In the genomic region with DNA sequence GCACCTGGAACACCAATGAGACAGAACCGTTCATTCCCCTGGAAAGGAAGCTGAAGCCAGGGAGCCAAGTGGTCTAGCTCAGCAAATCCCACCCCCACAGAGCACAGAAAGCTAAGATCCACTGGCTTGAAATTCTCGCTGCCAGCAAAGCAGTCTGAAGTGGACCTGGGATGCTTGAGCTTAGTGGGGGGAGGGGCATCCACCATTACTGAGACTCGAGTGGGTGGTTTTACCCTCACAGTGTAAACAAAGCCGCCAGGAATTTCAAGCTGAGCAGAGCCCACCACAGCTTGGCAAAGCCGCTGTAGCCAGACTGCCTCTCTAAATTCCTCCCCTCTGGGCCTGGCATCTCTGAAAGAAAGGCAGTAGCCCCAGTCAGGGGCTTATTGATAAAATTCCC, we compare ENCODE assay signal across 26 cellular contexts. TPM values are rescaled to one million over a fixed set of nuclear protein-coding genes. Genes with fewer than 3 reads are reported as not detected.
DNase-seq lines count a peak whose midpoint lies in the region; ATAC-seq and TF ChIP-seq lines count a peak whose summit lies in the region.
"Had no signal": no experiment of that assay in that cellular context is flagged by ENCODE, and none has a peak within 500 bp of the region (broad histone marks: within the 10 kb centered on the region; RNA-seq: fewer than 3 reads in every experiment).

No MANE protein-coding gene starts in this region.

- H2BK15ac ChIP-seq in mesendoderm (replicated peaks; ENCODE audit: low read depth) = no peak overlapping the region

- no peak overlapping the region for H4K5ac ChIP-seq in mesendoderm (ENCODE audit: low read length)

- peak overlapping the region; percentile 14 for H3K18ac ChIP-seq in mesendoderm (ENCODE audit: low read length)

- H3K36me3 Mint-ChIP-seq in activated T-helper 17 cell treated with anti-CD3 and anti-CD28 coated beads, Interleukin-2, amount 50 U/mL, for 72 hours (ENCODE audit: low read depth) = peaks cover 24% of the 10 kb centered on the region
- H3K36me3 Mint-ChIP-seq in CD14-positive monocyte (peaks cover 8 to 11% of the 10 kb centered on the region in 2 donors), osteocyte (ENCODE audit: unreplicated experiment) (peaks cover 14% of the 10 kb centered on the region)

- H3K27me3 ChIP-seq in cardiac muscle cell (no peaks in the 10 kb centered on the region), mesendoderm (ENCODE audit: insufficient read depth, low read length, poor library complexity) (no peaks in the 10 kb centered on the region)
- H3K27me3 ChIP-seq: SJSA1 had no signal

- no peaks in the 10 kb centered on the region for H3K27me3 Mint-ChIP-seq in activated T-helper 17 cell treated with anti-CD3 and anti-CD28 coated beads, Interleukin-2, amount 50 U/mL, for 72 hours
- H3K27me3 Mint-ChIP-seq in CD14-positive monocyte (ENCODE audit: low read depth in 3 of 3) (peaks cover 0 to 2% (median 1%) of the 10 kb centered on the region in 3 donors), osteocyte (ENCODE audit: unreplicated experiment) (no peaks in the 10 kb centered on the region)
- H3K27me3 Mint-ChIP-seq: T-cell had no signal

- no peak overlapping the region for H3K9ac ChIP-seq in mesendoderm (ENCODE audit: low read length)

- no peak overlapping the region for H3K4ac ChIP-seq in mesendoderm (ENCODE audit: low read depth, low read length)

- no peaks in the 10 kb centered on the region for H3K79me2 ChIP-seq in mesendoderm (ENCODE audit: control insufficient read depth, insufficient read depth, low read length)

- no peaks in the 10 kb centered on the region for H3K79me1 ChIP-seq in mesendoderm (ENCODE audit: low read length)

- H3K4me3 ChIP-seq in cardiac muscle cell = no peak overlapping the region
- H3K4me3 ChIP-seq in mesendoderm (ENCODE audit: low read length) = no peak overlapping the region
- H3K4me3 ChIP-seq: SJSA1 had no signal

- no peak overlapping the region for H4K8ac ChIP-seq in mesendoderm (ENCODE audit: low read depth, low read length)

- H3K27ac Mint-ChIP-seq in activated T-helper 17 cell treated with anti-CD3 and anti-CD28 coated beads, Interleukin-2, amount 50 U/mL, for 72 hours = no peak overlapping the region
- no peak overlapping the region for H3K27ac Mint-ChIP-seq in CD14-positive monocyte
- H3K27ac Mint-ChIP-seq in osteocyte (ENCODE audit: unreplicated experiment) = no peak overlapping the region
- H3K27ac Mint-ChIP-seq: T-cell had no signal

- no peaks in the 10 kb centered on the region for H3K4me1 Mint-ChIP-seq in activated T-helper 17 cell treated with anti-CD3 and anti-CD28 coated beads, Interleukin-2, amount 50 U/mL, for 72 hours
- H3K4me1 Mint-ChIP-seq in CD14-positive monocyte (peaks cover 25% of the 10 kb centered on the region), osteocyte (ENCODE audit: unreplicated experiment) (no peaks in the 10 kb centered on the region)

- H3K4me2 ChIP-seq in mesendoderm (ENCODE audit: low read length) = no peak overlapping the region

- H3K4me1 ChIP-seq in cardiac muscle cell (ENCODE audit: low read depth) (peaks cover 3% of the 10 kb centered on the region), mesendoderm (ENCODE audit: control insufficient read depth, low read depth, low read length) (no peaks in the 10 kb centered on the region)
- H3K4me1 ChIP-seq: SJSA1 had no signal

- intact Hi-C loops in Right ventricle myocardium superior (cut with DNase I) = no loop called here
- intact Hi-C loops in CD14-positive monocyte (cut with micrococcal nuclease) = no loop called here

- H3K27ac ChIP-seq in cardiac muscle cell = peak overlapping the region; percentile 56
- H3K27ac ChIP-seq in mesendoderm (ENCODE audit: low read depth, low read length) = no peak overlapping the region
- H3K27ac ChIP-seq: C4-2B, HL-60, SJSA1 had no signal

- WGBS in mesendoderm (ENCODE audit: extremely low coverage, insufficient coverage, low lambda C conversion rate) = no CpG with 5 or more reads among the region's 5 CpGs

- no peaks in the 10 kb centered on the region for H3K9me3 Mint-ChIP-seq in activated T-helper 17 cell treated with anti-CD3 and anti-CD28 coated beads, Interleukin-2, amount 50 U/mL, for 72 hours
- H3K9me3 Mint-ChIP-seq in CD14-positive monocyte (peaks cover 0 to 12% (median 2%) of the 10 kb centered on the region in 7 donors), osteocyte (ENCODE audit: unreplicated experiment) (no peaks in the 10 kb centered on the region)

- ATAC-seq in Right ventricle myocardium superior (ENCODE audit: poor library complexity) = no peak
- no peak for ATAC-seq in activated T-helper 17 cell treated with anti-CD3 and anti-CD28 coated beads, Interleukin-2, amount 50 U/mL, for 72 hours (replicated peaks)
- ATAC-seq: HCT116, HepG2, Right ventricle myocardium inferior, T-cell had no signal

- H3K9me3 ChIP-seq in cardiac muscle cell (ENCODE audit: low read depth) = no peaks in the 10 kb centered on the region
- H3K9me3 ChIP-seq: SJSA1 had no signal

- no peak overlapping the region for H2BK5ac ChIP-seq in mesendoderm (ENCODE audit: low read length)

- TF ChIP-seq CTCF in cardiac muscle cell (IDR thresholded peaks at IDR 0.05; ENCODE audit: low read depth, low read length) (no peak), CD14-positive monocyte (IDR thresholded peaks at IDR 0.05) (no peak), osteocyte (IDR thresholded peaks at IDR 0.05) (no peak)

- peak in 1 of 2 donors; percentile 28 for DNase-seq in cardiac muscle cell (ENCODE audit: low read depth in 1 of 2, low spot score in 1 of 2)
- no peak for DNase-seq in Right ventricle myocardium superior
- DNase-seq in amniotic epithelial cell (ENCODE audit: low read depth) = peak; percentile 22
- no peak for DNase-seq in mesendoderm
- no peak for DNase-seq in HK-2 (ENCODE audit: unreplicated experiment)
- DNase-seq in CD14-positive monocyte (ENCODE audit: low spot score) = no peak
- no peak for DNase-seq in osteocyte (ENCODE audit: extremely low spot score, unreplicated experiment)
- DNase-seq: AML-193, Calu3, DMS79 treated with DMSO at 0.1 percent for 48 hours, Karpas-422, NCI-H1092, NCI-H146, NCI-H1930, NCI-H2171, NCI-H226, NCI-H510A, NCI-H748 treated with DMSO at 0.1 percent for 48 hours, T-cell had no signal

- H2AK5ac ChIP-seq in mesendoderm (ENCODE audit: low read length) = no peak overlapping the region

- H3K4me3 Mint-ChIP-seq in activated T-helper 17 cell treated with anti-CD3 and anti-CD28 coated beads, Interleukin-2, amount 50 U/mL, for 72 hours = no peak overlapping the region
- no peak overlapping the region for H3K4me3 Mint-ChIP-seq in CD14-positive monocyte
- no peak overlapping the region for H3K4me3 Mint-ChIP-seq in osteocyte (ENCODE audit: unreplicated experiment)
- H3K4me3 Mint-ChIP-seq: T-cell had no signal

- H2BK120ac ChIP-seq in mesendoderm (ENCODE audit: low read depth, low read length) = no peak overlapping the region

- H3K36me3 ChIP-seq in cardiac muscle cell (no peaks in the 10 kb centered on the region), mesendoderm (ENCODE audit: control insufficient read depth, insufficient read depth, low read length) (no peaks in the 10 kb centered on the region)
- H3K36me3 ChIP-seq: SJSA1 had no signal

- no peak overlapping the region for H3K56ac ChIP-seq in mesendoderm (ENCODE audit: low read length)

- H3K23ac ChIP-seq in mesendoderm (ENCODE audit: low read length) = no peak overlapping the region

RNA-seq across cellular contexts. Expression of a gene that starts 53.1 kb away (rescaled TPM):
- 16.8 and 26.5 TPM in 2 replicates for total RNA-seq in cardiac muscle cell
- polyA plus RNA-seq in cardiac muscle cell = 8.2 and 13.1 TPM in 2 replicates
- total RNA-seq in Right ventricle myocardium superior = 18.3 TPM
- polyA plus RNA-seq in mesendoderm (2013, experiment 1 of 2) = 5.0 TPM
- polyA plus RNA-seq in mesendoderm (2013, experiment 2 of 2) = 5.5 TPM
- 1 to 10 TPM; 6.9 to 9.8 TPM for total RNA-seq in activated T-helper 17 cell treated with anti-CD3 and anti-CD28 coated beads, Interleukin-2, amount 50 U/mL, for 72 hours
- polyA plus RNA-seq in CD14-positive monocyte = 1 to 10 TPM in 1 of 2 donors, under 1 TPM in 1; 0.89 to 2.8 TPM
- 8.8 and 10.2 TPM in 2 replicates for total RNA-seq in osteocyte
